ENCODE assay signal across 1 cellular context in the genomic region with DNA sequence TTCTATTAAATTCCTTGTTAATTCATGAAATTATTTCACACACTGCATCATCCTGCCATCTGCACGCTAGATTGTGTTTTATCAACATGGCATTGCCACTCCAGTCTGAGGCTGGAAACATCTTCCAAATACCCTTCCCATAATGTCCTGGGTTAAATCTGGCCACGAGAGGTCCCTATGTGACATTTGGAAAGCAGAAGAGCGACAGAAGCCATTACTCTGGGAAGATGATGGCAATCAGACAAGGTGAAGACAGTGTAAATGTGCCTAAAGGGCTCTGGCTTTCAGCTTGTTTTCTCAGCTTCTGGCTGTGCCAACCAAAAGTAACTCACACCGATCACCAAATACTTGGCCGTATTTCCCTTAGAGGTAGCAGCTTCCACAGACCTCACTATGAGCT.
TF ChIP-seq lines count a peak whose summit lies in the region.

No MANE protein-coding gene starts in this region.

TF ChIP-seq in K562, 482 proteins besides CTCF, POLR2A, EP300 and RAD21:
- TF ChIP-seq, protein P1, sequence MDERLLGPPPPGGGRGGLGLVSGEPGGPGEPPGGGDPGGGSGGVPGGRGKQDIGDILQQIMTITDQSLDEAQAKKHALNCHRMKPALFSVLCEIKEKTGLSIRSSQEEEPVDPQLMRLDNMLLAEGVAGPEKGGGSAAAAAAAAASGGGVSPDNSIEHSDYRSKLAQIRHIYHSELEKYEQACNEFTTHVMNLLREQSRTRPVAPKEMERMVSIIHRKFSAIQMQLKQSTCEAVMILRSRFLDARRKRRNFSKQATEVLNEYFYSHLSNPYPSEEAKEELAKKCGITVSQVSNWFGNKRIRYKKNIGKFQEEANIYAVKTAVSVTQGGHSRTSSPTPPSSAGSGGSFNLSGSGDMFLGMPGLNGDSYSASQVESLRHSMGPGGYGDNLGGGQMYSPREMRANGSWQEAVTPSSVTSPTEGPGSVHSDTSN (CRISPR knock-in tag; IDR thresholded peaks at IDR 0.05; ENCODE audit: low read depth) = no peak
- TF ChIP-seq, protein P1 (tag; conservative IDR thresholded peaks at IDR 0.05; ENCODE audit: low read depth) = peak; percentile 65
- TF ChIP-seq NCOA6 (IDR thresholded peaks at IDR 0.05) (no peak), MEIS2 (IDR thresholded peaks at IDR 0.05; ENCODE audit: partially characterized antibody) (peak; percentile 35)
